Comparison of ENCODE assay signal across 1 cellular context in the genomic region with DNA sequence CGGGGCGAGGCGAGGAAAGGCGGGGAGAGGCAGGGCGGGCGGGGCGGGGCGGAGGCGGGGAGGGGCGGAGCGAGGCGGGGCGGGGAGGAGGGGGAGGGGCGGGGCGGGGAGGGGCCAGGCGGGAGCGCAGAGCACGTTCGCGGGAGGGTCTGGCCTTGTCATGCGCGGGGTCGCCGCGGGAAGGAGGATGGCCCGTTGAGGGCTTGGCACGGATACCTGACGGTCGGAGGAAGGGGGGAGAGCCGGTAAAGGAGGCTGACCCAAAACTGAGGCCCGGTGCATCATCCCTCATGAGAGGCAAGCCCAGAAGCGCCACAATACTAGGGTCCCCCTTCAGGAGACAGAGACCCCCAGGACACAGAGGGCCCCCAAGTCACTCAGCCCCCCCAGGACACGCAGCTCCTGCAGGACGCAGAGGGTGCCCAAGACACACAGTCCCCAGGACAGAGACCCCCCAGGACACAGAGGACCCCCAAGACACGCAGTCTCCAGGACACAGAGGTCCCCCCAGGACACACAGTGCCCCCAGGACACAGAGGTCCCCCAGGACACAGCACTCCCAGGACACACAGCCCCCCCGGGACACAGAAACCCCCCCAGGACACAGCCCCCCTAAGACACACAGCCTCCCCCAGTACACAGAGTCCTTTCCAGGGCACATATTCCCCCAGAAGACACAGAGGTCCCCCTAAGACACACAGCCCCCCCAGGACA.
TF ChIP-seq lines count a peak whose summit lies in the region.

No MANE protein-coding gene starts in this region.

TF ChIP-seq in GM12878, 131 proteins besides CTCF, POLR2A, EP300 and RAD21:
- TF ChIP-seq, protein P1, sequence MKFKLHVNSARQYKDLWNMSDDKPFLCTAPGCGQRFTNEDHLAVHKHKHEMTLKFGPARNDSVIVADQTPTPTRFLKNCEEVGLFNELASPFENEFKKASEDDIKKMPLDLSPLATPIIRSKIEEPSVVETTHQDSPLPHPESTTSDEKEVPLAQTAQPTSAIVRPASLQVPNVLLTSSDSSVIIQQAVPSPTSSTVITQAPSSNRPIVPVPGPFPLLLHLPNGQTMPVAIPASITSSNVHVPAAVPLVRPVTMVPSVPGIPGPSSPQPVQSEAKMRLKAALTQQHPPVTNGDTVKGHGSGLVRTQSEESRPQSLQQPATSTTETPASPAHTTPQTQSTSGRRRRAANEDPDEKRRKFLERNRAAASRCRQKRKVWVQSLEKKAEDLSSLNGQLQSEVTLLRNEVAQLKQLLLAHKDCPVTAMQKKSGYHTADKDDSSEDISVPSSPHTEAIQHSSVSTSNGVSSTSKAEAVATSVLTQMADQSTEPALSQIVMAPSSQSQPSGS (IDR thresholded peaks at IDR 0.05; ENCODE audit: low read length) = no peak
- no peak for TF ChIP-seq JUND (IDR thresholded peaks at IDR 0.05; ENCODE audit: low read depth, low read length)
- no peak for TF ChIP-seq LARP7 (IDR thresholded peaks at IDR 0.05)
- no peak for TF ChIP-seq STAT1 (conservative IDR thresholded peaks at IDR 0.05)
- TF ChIP-seq, protein P2, sequence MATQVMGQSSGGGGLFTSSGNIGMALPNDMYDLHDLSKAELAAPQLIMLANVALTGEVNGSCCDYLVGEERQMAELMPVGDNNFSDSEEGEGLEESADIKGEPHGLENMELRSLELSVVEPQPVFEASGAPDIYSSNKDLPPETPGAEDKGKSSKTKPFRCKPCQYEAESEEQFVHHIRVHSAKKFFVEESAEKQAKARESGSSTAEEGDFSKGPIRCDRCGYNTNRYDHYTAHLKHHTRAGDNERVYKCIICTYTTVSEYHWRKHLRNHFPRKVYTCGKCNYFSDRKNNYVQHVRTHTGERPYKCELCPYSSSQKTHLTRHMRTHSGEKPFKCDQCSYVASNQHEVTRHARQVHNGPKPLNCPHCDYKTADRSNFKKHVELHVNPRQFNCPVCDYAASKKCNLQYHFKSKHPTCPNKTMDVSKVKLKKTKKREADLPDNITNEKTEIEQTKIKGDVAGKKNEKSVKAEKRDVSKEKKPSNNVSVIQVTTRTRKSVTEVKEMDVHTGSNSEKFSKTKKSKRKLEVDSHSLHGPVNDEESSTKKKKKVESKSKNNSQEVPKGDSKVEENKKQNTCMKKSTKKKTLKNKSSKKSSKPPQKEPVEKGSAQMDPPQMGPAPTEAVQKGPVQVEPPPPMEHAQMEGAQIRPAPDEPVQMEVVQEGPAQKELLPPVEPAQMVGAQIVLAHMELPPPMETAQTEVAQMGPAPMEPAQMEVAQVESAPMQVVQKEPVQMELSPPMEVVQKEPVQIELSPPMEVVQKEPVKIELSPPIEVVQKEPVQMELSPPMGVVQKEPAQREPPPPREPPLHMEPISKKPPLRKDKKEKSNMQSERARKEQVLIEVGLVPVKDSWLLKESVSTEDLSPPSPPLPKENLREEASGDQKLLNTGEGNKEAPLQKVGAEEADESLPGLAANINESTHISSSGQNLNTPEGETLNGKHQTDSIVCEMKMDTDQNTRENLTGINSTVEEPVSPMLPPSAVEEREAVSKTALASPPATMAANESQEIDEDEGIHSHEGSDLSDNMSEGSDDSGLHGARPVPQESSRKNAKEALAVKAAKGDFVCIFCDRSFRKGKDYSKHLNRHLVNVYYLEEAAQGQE (IDR thresholded peaks at IDR 0.05; ENCODE audit: low read depth, low read length) = no peak
- TF ChIP-seq SUPT20H (IDR thresholded peaks at IDR 0.05; ENCODE audit: borderline replicate concordance, control insufficient read depth, low read depth, low read length) = no peak
- TF ChIP-seq GATAD2B (conservative IDR thresholded peaks at IDR 0.05; ENCODE audit: low read depth) = no peak
- no peak for TF ChIP-seq RUNX3 (IDR thresholded peaks at IDR 0.05; ENCODE audit: low read length)
- no peak; the same call in 1 of the 2 replicates for TF ChIP-seq CHD2 (IDR thresholded peaks at IDR 0.05; ENCODE audit: borderline replicate concordance, low read depth, low read length)
- TF ChIP-seq, protein P3, sequence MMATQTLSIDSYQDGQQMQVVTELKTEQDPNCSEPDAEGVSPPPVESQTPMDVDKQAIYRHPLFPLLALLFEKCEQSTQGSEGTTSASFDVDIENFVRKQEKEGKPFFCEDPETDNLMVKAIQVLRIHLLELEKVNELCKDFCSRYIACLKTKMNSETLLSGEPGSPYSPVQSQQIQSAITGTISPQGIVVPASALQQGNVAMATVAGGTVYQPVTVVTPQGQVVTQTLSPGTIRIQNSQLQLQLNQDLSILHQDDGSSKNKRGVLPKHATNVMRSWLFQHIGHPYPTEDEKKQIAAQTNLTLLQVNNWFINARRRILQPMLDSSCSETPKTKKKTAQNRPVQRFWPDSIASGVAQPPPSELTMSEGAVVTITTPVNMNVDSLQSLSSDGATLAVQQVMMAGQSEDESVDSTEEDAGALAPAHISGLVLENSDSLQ (IDR thresholded peaks at IDR 0.05) = no peak
- TF ChIP-seq BCL11A (IDR thresholded peaks at IDR 0.05; ENCODE audit: low read depth, low read length) = no peak
- TF ChIP-seq IRF4 (IDR thresholded peaks at IDR 0.05; ENCODE audit: low read depth, low read length) = no peak
- TF ChIP-seq ESRRA (IDR thresholded peaks at IDR 0.05; ENCODE audit: low read length) = no peak
- no peak for TF ChIP-seq PML (IDR thresholded peaks at IDR 0.05; ENCODE audit: low read length)
- TF ChIP-seq, protein P4, sequence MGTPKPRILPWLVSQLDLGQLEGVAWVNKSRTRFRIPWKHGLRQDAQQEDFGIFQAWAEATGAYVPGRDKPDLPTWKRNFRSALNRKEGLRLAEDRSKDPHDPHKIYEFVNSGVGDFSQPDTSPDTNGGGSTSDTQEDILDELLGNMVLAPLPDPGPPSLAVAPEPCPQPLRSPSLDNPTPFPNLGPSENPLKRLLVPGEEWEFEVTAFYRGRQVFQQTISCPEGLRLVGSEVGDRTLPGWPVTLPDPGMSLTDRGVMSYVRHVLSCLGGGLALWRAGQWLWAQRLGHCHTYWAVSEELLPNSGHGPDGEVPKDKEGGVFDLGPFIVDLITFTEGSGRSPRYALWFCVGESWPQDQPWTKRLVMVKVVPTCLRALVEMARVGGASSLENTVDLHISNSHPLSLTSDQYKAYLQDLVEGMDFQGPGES (IDR thresholded peaks at IDR 0.05) = no peak
- TF ChIP-seq, protein P5, sequence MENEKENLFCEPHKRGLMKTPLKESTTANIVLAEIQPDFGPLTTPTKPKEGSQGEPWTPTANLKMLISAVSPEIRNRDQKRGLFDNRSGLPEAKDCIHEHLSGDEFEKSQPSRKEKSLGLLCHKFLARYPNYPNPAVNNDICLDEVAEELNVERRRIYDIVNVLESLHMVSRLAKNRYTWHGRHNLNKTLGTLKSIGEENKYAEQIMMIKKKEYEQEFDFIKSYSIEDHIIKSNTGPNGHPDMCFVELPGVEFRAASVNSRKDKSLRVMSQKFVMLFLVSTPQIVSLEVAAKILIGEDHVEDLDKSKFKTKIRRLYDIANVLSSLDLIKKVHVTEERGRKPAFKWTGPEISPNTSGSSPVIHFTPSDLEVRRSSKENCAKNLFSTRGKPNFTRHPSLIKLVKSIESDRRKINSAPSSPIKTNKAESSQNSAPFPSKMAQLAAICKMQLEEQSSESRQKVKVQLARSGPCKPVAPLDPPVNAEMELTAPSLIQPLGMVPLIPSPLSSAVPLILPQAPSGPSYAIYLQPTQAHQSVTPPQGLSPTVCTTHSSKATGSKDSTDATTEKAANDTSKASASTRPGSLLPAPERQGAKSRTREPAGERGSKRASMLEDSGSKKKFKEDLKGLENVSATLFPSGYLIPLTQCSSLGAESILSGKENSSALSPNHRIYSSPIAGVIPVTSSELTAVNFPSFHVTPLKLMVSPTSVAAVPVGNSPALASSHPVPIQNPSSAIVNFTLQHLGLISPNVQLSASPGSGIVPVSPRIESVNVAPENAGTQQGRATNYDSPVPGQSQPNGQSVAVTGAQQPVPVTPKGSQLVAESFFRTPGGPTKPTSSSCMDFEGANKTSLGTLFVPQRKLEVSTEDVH (IDR thresholded peaks at IDR 0.05; ENCODE audit: low read depth, partially characterized antibody) = no peak
- TF ChIP-seq CBFB (IDR thresholded peaks at IDR 0.05; ENCODE audit: low read depth) = no peak
- TF ChIP-seq, protein P6, sequence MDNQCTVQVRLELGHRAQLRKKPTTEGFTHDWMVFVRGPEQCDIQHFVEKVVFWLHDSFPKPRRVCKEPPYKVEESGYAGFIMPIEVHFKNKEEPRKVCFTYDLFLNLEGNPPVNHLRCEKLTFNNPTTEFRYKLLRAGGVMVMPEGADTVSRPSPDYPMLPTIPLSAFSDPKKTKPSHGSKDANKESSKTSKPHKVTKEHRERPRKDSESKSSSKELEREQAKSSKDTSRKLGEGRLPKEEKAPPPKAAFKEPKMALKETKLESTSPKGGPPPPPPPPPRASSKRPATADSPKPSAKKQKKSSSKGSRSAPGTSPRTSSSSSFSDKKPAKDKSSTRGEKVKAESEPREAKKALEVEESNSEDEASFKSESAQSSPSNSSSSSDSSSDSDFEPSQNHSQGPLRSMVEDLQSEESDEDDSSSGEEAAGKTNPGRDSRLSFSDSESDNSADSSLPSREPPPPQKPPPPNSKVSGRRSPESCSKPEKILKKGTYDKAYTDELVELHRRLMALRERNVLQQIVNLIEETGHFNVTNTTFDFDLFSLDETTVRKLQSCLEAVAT (IDR thresholded peaks at IDR 0.05) = no peak
